Comparison of ENCODE assay signal across 1 cellular context in genomic region chr11:64255135-64256128, GRCh38.
TF ChIP-seq lines count a peak whose summit lies in the region.

No MANE protein-coding gene starts in this region.

TF ChIP-seq in SK-N-SH treated with all-trans-retinoic acid at 6 μM for 48 hours, 23 proteins besides CTCF, POLR2A, EP300 and RAD21 (continued from another document):
- TF ChIP-seq, protein P1, sequence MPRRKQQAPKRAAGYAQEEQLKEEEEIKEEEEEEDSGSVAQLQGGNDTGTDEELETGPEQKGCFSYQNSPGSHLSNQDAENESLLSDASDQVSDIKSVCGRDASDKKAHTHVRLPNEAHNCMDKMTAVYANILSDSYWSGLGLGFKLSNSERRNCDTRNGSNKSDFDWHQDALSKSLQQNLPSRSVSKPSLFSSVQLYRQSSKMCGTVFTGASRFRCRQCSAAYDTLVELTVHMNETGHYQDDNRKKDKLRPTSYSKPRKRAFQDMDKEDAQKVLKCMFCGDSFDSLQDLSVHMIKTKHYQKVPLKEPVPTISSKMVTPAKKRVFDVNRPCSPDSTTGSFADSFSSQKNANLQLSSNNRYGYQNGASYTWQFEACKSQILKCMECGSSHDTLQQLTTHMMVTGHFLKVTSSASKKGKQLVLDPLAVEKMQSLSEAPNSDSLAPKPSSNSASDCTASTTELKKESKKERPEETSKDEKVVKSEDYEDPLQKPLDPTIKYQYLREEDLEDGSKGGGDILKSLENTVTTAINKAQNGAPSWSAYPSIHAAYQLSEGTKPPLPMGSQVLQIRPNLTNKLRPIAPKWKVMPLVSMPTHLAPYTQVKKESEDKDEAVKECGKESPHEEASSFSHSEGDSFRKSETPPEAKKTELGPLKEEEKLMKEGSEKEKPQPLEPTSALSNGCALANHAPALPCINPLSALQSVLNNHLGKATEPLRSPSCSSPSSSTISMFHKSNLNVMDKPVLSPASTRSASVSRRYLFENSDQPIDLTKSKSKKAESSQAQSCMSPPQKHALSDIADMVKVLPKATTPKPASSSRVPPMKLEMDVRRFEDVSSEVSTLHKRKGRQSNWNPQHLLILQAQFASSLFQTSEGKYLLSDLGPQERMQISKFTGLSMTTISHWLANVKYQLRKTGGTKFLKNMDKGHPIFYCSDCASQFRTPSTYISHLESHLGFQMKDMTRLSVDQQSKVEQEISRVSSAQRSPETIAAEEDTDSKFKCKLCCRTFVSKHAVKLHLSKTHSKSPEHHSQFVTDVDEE (CRISPR knock-in tag; IDR thresholded peaks at IDR 0.05): no peak
- TF ChIP-seq CREB5 (CRISPR knock-in tag; IDR thresholded peaks at IDR 0.05; ENCODE audit: low read depth) (no peak), ZNF8 (CRISPR knock-in tag; IDR thresholded peaks at IDR 0.05) (no peak), PATZ1 (CRISPR knock-in tag; IDR thresholded peaks at IDR 0.05; ENCODE audit: borderline replicate concordance) (no peak)
TF ChIP-seq in SK-N-SH treated with all-trans-retinoic acid at 6 μM for 48 hours: peak in this region for 0.
